ENCODE assay signal across 8 cellular contexts in the genomic region with DNA sequence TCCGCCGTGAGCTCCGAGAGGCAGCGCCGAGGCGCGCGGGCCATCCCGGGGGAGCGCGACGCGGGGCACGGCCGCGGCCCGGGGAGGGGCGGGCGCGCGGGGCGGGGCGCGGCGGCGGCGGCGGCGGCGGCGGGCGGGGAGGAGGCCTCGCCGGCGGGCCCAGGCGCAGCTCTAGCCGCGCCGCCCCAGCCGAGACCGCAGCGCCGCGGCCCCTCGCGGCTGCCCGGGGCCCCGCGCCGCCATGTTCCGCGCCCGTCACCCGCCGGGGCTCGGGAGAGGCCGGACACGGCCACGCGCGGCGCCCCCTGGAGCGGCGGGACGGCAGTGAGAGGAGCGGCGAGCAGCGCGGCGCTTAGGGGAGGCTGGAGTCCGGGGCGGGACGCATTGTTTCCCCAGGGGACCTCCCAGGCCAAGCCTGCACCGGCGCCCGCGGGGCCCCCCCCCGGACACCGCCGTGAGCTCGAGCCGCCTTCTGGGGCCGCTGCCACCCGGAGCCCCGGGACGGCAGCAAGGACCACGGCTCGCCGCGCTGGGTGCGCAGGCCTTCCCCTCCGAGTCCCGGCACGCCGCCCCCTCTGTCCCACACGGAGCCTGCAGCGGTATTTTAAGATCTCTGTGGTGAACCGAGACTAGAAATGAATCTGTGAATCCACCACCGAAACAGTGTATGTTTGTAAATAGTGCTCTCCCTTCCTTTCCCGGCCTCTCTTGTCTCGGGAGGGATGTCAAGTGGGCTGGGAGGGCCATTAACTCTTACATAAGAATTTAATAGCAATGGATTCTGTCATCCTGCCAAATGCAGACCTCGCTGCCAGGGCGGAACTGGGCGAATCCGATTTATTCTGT. TPM values are rescaled to one million over a fixed set of nuclear protein-coding genes. Genes with fewer than 3 reads are reported as not detected.
A peak's percentile ranks its signal among the peaks of the same experiment; 100 is the strongest.
DNase-seq lines count a peak whose midpoint lies in the region; ATAC-seq and TF ChIP-seq lines count a peak whose summit lies in the region.

A gene (minus strand): TSS at position 60 of the 846 bp plus-strand sequence. CDS start 172 bp downstream, outside the sequence.

- H3K27ac Mint-ChIP-seq in activated T-helper 17 cell treated with anti-CD3 and anti-CD28 coated beads, Interleukin-2, amount 50 U/mL, for 72 hours, result no peak within 1 kb of the TSS
- H3K27ac Mint-ChIP-seq in naive B cell, result peak within 1 kb of the TSS; percentile 7 to 92 (median 81)

- intact Hi-C loops in thyroid gland (cut with DNase I), result no loop called here

- H3K27me3 ChIP-seq in thyroid gland, result no peaks in the 10 kb centered on the region

- H3K9me3 ChIP-seq in thyroid gland, result no peaks in the 10 kb centered on the region

- no peaks in the 10 kb centered on the region for H3K36me3 ChIP-seq in thyroid gland

- DNase-seq in COLO829 (ENCODE audit: low spot score) (peak; percentile 76), NCI-H748 treated with DMSO at 0.1 percent for 48 hours (lab: John Stamatoyannopoulos, UW) (peak; percentile 68), fibroblast of the aortic adventitia (ENCODE audit: low read depth) (peak; percentile 81), naive B cell (peak; percentile 55), thyroid gland (peak; percentile 89 to 90)

- TF ChIP-seq POLR2A in thyroid gland (IDR thresholded peaks at IDR 0.05), result peak in 1 of 2 donors; percentile 66

- H3K9me3 Mint-ChIP-seq in activated T-helper 17 cell treated with anti-CD3 and anti-CD28 coated beads, Interleukin-2, amount 50 U/mL, for 72 hours, result no peaks in the 10 kb centered on the region
- no peaks in the 10 kb centered on the region for H3K9me3 Mint-ChIP-seq in naive B cell

- H3K27me3 Mint-ChIP-seq in activated T-helper 17 cell treated with anti-CD3 and anti-CD28 coated beads, Interleukin-2, amount 50 U/mL, for 72 hours, result peaks cover 50% of the 10 kb centered on the region
- H3K27me3 Mint-ChIP-seq in naive B cell, result peaks cover 4 to 10% (median 5%) of the 10 kb centered on the region in 3 donors

- H3K4me1 ChIP-seq in thyroid gland, result peaks cover 25 to 27% of the 10 kb centered on the region in 2 donors

- TF ChIP-seq CTCF in fibroblast of the aortic adventitia (IDR thresholded peaks at IDR 0.05; ENCODE audit: insufficient read depth, low read length), result peak; percentile 29
- peak in 4 of 6 experiments; percentile 12 to 32 (median 17) for TF ChIP-seq CTCF in thyroid gland (IDR thresholded peaks at IDR 0.05)

- 2% methylated on average over 12 to 27 of the region's 105 CpGs for whole genome bisulfite sequencing in thyroid gland, 2 donors

- H3K4me3 ChIP-seq in fibroblast of the aortic adventitia (ENCODE audit: low read depth, low read length), result peak within 1 kb of the TSS; percentile 85
- H3K4me3 ChIP-seq in thyroid gland (replicated peaks in 1 of 3), result peak within 1 kb of the TSS; percentile 33 to 70 (median 54)

- peak within 1 kb of the TSS; percentile 92 to 96 (median 92) for H3K27ac ChIP-seq in thyroid gland

- peak within 1 kb of the TSS; percentile 76 for H3K4me3 Mint-ChIP-seq in activated T-helper 17 cell treated with anti-CD3 and anti-CD28 coated beads, Interleukin-2, amount 50 U/mL, for 72 hours
- H3K4me3 Mint-ChIP-seq in naive B cell, result peak within 1 kb of the TSS; percentile 89 to 97 (median 96)

- peaks cover 5% of the 10 kb centered on the region for H3K36me3 Mint-ChIP-seq in activated T-helper 17 cell treated with anti-CD3 and anti-CD28 coated beads, Interleukin-2, amount 50 U/mL, for 72 hours (ENCODE audit: low read depth)
- H3K36me3 Mint-ChIP-seq in naive B cell, result no peaks in the 10 kb centered on the region

- ATAC-seq in GM19452 (IDR thresholded peaks at IDR 0.05; ENCODE audit: unreplicated experiment) (peak; percentile 72), HG03460 (IDR thresholded peaks at IDR 0.05; ENCODE audit: unreplicated experiment) (peak; percentile 70), naive B cell (ENCODE audit: low read depth in 2 of 2) (peak; percentile 67 to 68)
- ATAC-seq in activated T-helper 17 cell treated with anti-CD3 and anti-CD28 coated beads, Interleukin-2, amount 50 U/mL, for 72 hours (replicated peaks), result peak; percentile 81

- peaks cover 9% of the 10 kb centered on the region for H3K4me1 Mint-ChIP-seq in activated T-helper 17 cell treated with anti-CD3 and anti-CD28 coated beads, Interleukin-2, amount 50 U/mL, for 72 hours
- H3K4me1 Mint-ChIP-seq in naive B cell, result peaks cover 20 to 38% (median 30%) of the 10 kb centered on the region in 3 donors

RNA-seq across cellular contexts. Expression of the gene that starts here (rescaled TPM):
- total RNA-seq in activated T-helper 17 cell treated with anti-CD3 and anti-CD28 coated beads, Interleukin-2, amount 50 U/mL, for 72 hours, result under 1 TPM in 1 of 2 donors, not detected in 1; 0.45 TPM
- total RNA-seq in fibroblast of the aortic adventitia (ENCODE audit: low replicate concordance) (53.2 and 86.8 TPM in 2 replicates), thyroid gland (10 to 100 TPM; 40.7 to 79.8 (median 66.4) TPM)
- 1 to 10 TPM in 2 of 6 donors, under 1 TPM in 3, not detected in 1; 0.21 to 4.3 (median 0.91) TPM for polyA plus RNA-seq in naive B cell (ENCODE audit: low read depth in 6 of 6)

Comparison
In these comparisons a context has a peak if more than half of its experiments do, and no peak if none do; other contexts are left out.
1. Peak in every context shown above with its lines: DNase-seq, ATAC-seq, H3K4me3 ChIP-seq and H3K27ac ChIP-seq.
2. RNA of the gene that starts here (total RNA-seq): 53.2 to 86.8 TPM in fibroblast of the aortic adventitia and 40.7 to 79.8 TPM in thyroid gland; 0.45 TPM in activated T-helper 17 cell treated with anti-CD3 and anti-CD28 coated beads, Interleukin-2, amount 50 U/mL, for 72 hours; every median in the first group is over 10 times any median in the second.
3. Peak in ATAC-seq in activated T-helper 17 cell treated with anti-CD3 and anti-CD28 coated beads, Interleukin-2, amount 50 U/mL, for 72 hours; RNA of the gene not detected or under 1 TPM.